15 cellular contexts compared by ENCODE assay signal in genomic region chr6:134199848-134200606, GRCh38.
DNase-seq lines count a peak whose midpoint lies in the region; ATAC-seq and TF ChIP-seq lines count a peak whose summit lies in the region.
"Had no signal": no experiment of that assay in that cellular context is flagged by ENCODE, and none has a peak within 500 bp of the region (broad histone marks: within the 10 kb centered on the region; RNA-seq: fewer than 3 reads in every experiment).

No MANE protein-coding gene starts in this region.

- 40% methylated on average over 5 of the region's 5 CpGs for WGBS in right lobe of liver (ENCODE audit: insufficient coverage, low coverage, low lambda C conversion rate, missing lambda C conversion rate)
- 81 to 93% (median 86%) methylated on average over 5 of the region's 5 CpGs for WGBS in spleen, 5 donors

- TF ChIP-seq CTCF in GM10266 (IDR thresholded peaks at IDR 0.05; ENCODE audit: control insufficient read depth, insufficient read depth, low read depth, missing control alignments) (no peak), HEK293 (tag by site-specific recombination; IDR thresholded peaks at IDR 0.05) (no peak), right lobe of liver (IDR thresholded peaks at IDR 0.05) (no peak), spleen (IDR thresholded peaks at IDR 0.05 in 8 of 11, conservative IDR thresholded peaks at IDR 0.05 in 3 of 11) (no peak)

- H3K27ac ChIP-seq in HEK293 (ENCODE audit: extremely low read depth, low read depth, low read length), result no peak overlapping the region
- peak overlapping the region in 1 of 3 donors; percentile 13 for H3K27ac ChIP-seq in right lobe of liver
- no peak overlapping the region for H3K27ac ChIP-seq in spleen

- ATAC-seq in right lobe of liver (peak; percentile 65 to 90 (median 76)), HG03039 (IDR thresholded peaks at IDR 0.05; ENCODE audit: unreplicated experiment) (no peak)
- ATAC-seq: natural killer cell had no signal

- H3K36me3 ChIP-seq in HEK293 (ENCODE audit: control insufficient read depth in 2 of 2, insufficient read depth in 1 of 2, low read length in 2 of 2), result no peaks in the 10 kb centered on the region
- no peaks in the 10 kb centered on the region for H3K36me3 ChIP-seq in right lobe of liver
- no peaks in the 10 kb centered on the region for H3K36me3 ChIP-seq in spleen

- intact Hi-C loops in right lobe of liver (cut with DNase I), result no loop called here
- intact Hi-C loops in spleen (cut with DNase I; ENCODE audit: low total_unique reads), result no loop called here

- no peaks in the 10 kb centered on the region for H3K4me1 ChIP-seq in HEK293 (ENCODE audit: control insufficient read depth, insufficient read depth, low read length)
- H3K4me1 ChIP-seq in right lobe of liver, result peaks cover 0 to 11% (median 0%) of the 10 kb centered on the region in 4 donors
- H3K4me1 ChIP-seq in spleen, result peaks cover 0 to 4% (median 0%) of the 10 kb centered on the region in 6 donors

- DNase-seq in GM10266 (ENCODE audit: extremely low spot score) (peak; percentile 35), NCI-H345 treated with DMSO at 0.1 percent for 48 hours (lab: John Stamatoyannopoulos, UW; ENCODE audit: unreplicated experiment) (peak; percentile 35), right lobe of liver (no peak), SHP77 treated with DMSO at 0.1 percent for 48 hours (lab: John Stamatoyannopoulos, UW) (no peak), NCI-H1092 treated with DMSO at 0.1 percent for 48 hours (lab: John Stamatoyannopoulos, UW) (no peak), spleen (no peak)
- DNase-seq: activated naive CD4-positive, alpha-beta T cell; C1 segment of cervical spinal cord; HCEC 1CT; kidney glomerular epithelial cell; natural killer cell; NCI-H187; OCI-M1 had no signal

- CTCF ChIA-PET in HEK293 (lab: Yijun Ruan, JAX), result no interaction called here

- POLR2A ChIA-PET in HEK293 (lab: Yijun Ruan, JAX), result no interaction called here

- no peak overlapping the region for H3K4me3 ChIP-seq in HEK293 (ENCODE audit: low read depth, low read length)
- H3K4me3 ChIP-seq in right lobe of liver, result no peak overlapping the region
- H3K4me3 ChIP-seq in spleen, result no peak overlapping the region

- no peak for TF ChIP-seq POLR2A in right lobe of liver (IDR thresholded peaks at IDR 0.05)
- no peak for TF ChIP-seq POLR2A in spleen (IDR thresholded peaks at IDR 0.05)

- no peaks in the 10 kb centered on the region for H3K9me3 ChIP-seq in HEK293 (ENCODE audit: control insufficient read depth, insufficient read depth, low read depth, low read length)
- H3K9me3 ChIP-seq in right lobe of liver, result no peaks in the 10 kb centered on the region
- H3K9me3 ChIP-seq in spleen, result peaks cover 0 to 16% (median 14%) of the 10 kb centered on the region in 8 donors

- H3K27me3 ChIP-seq in right lobe of liver (no peaks in the 10 kb centered on the region), spleen (replicated peaks in 1 of 7) (no peaks in the 10 kb centered on the region)

TF ChIP-seq in HEK293, 187 proteins besides CTCF, POLR2A, EP300 and RAD21:
- TF ChIP-seq PRDM6 (tag by site-specific recombination; IDR thresholded peaks at IDR 0.05) (peak; percentile 33; the same call in 1 of the 2 replicates), ZSCAN5A (tag by site-specific recombination; IDR thresholded peaks at IDR 0.05) (no peak), ZNF76 (tag by site-specific recombination; IDR thresholded peaks at IDR 0.05; ENCODE audit: borderline replicate concordance, low read depth) (no peak), ZBTB8A (tag by site-specific recombination; IDR thresholded peaks at IDR 0.05) (no peak), ZNF561 (tag by site-specific recombination; IDR thresholded peaks at IDR 0.05; ENCODE audit: borderline replicate concordance) (no peak), ZBTB17 (tag by site-specific recombination; IDR thresholded peaks at IDR 0.05) (no peak), ZNF112 (tag by site-specific recombination; IDR thresholded peaks at IDR 0.05) (no peak), MZF1 (tag by site-specific recombination; IDR thresholded peaks at IDR 0.05; ENCODE audit: borderline replicate concordance) (no peak), ZNF19 (tag by site-specific recombination; IDR thresholded peaks at IDR 0.05; ENCODE audit: low read depth) (no peak)

Comparison
In these comparisons a context has a peak if more than half of its experiments do, and no peak if none do; other contexts are left out.
1. DNase-seq: peak in GM10266 (single experiment) and NCI-H345 treated with DMSO at 0.1 percent for 48 hours (single experiment); none in right lobe of liver (0 of 3), SHP77 treated with DMSO at 0.1 percent for 48 hours (single experiment), NCI-H1092 treated with DMSO at 0.1 percent for 48 hours (single experiment) and spleen (single experiment).